ENCODE assay signal across 23 cellular contexts in genomic region chr17:82944990-82945389, GRCh38.
"Had no signal": no experiment of that assay in that cellular context is flagged by ENCODE, and none has a peak within 500 bp of the region (broad histone marks: within the 10 kb centered on the region; RNA-seq: fewer than 3 reads in every experiment).

No MANE protein-coding gene starts in this region.

- H3K27me3 ChIP-seq: colonic mucosa, gastrocnemius medialis, tibial artery had no signal

- H3K4me3 ChIP-seq: colonic mucosa, gastrocnemius medialis, lung, tibial artery had no signal

- H3K4me3 Mint-ChIP-seq: activated naive CD8-positive, alpha-beta T cell treated with anti-CD3 and anti-CD28 coated beads, Interleukin-2, amount 10 ng/mL, durations not matched to agents 7 days and 5 days; brain; central memory CD8-positive, alpha-beta T cell; mesothelial cell of epicardium; nephron progenitor cell; T-helper 1 cell treated with Interleukin-12 subunit alpha and Interleukin-12 subunit beta and Interleukin-4 antibody, amounts not matched to agents 30 μg/mL and 1 μg/mL, for 36 hours had no signal

- H3K9me3 ChIP-seq: colonic mucosa had no signal

- FAIRE-seq: kidney, urothelium cell line had no signal

- DNase-seq: activated CD4-positive, alpha-beta T cell treated with anti-CD3 and anti-CD28 coated beads, Interleukin-2, amount 50 U/mL, for 1 hour; activated CD8-positive, alpha-beta memory T cell treated with anti-CD3 and anti-CD28 coated beads, Interleukin-2, amount 50 U/mL, for 48 hours; activated gamma-delta T cell; activated T-cell treated with anti-CD3 and anti-CD28 coated beads, Interleukin-2, amount 50 U/mL, for 48 hours; anterior cingulate cortex; colonic mucosa; erythroblast; gastrocnemius medialis; kidney; nephron progenitor cell; occipital lobe; stimulated activated CD4-positive, alpha-beta T cell treated with anti-CD3 and anti-CD28 coated beads, Interleukin-2, amount 100 ng/mL, for 24 hours; stimulated activated naive CD4-positive, alpha-beta T cell treated with Interleukin-2 at 50 U/mL for 16 hours had no signal

- H3K27ac Mint-ChIP-seq: activated naive CD8-positive, alpha-beta T cell treated with anti-CD3 and anti-CD28 coated beads, Interleukin-2, amount 10 ng/mL, durations not matched to agents 7 days and 5 days; brain; mesothelial cell of epicardium; nephron progenitor cell; T-helper 1 cell treated with Interleukin-12 subunit alpha and Interleukin-12 subunit beta and Interleukin-4 antibody, amounts not matched to agents 30 μg/mL and 1 μg/mL, for 36 hours had no signal

- ATAC-seq: activated CD4-positive, CD25-positive, alpha-beta regulatory T cell treated with anti-CD3 and anti-CD28 coated beads, Interleukin-2, amount 50 U/mL, for 24 hours; gastrocnemius medialis; left lobe of liver had no signal

- H3K27ac ChIP-seq: colonic mucosa, gastrocnemius medialis, tibial artery had no signal

- H3K27me3 Mint-ChIP-seq: activated naive CD8-positive, alpha-beta T cell treated with anti-CD3 and anti-CD28 coated beads, Interleukin-2, amount 10 ng/mL, durations not matched to agents 7 days and 5 days; central memory CD8-positive, alpha-beta T cell had no signal

- H3K4me1 ChIP-seq: colonic mucosa, gastrocnemius medialis, tibial artery had no signal

- H3K4me1 Mint-ChIP-seq: activated naive CD8-positive, alpha-beta T cell treated with anti-CD3 and anti-CD28 coated beads, Interleukin-2, amount 10 ng/mL, durations not matched to agents 7 days and 5 days; brain; mesothelial cell of epicardium; nephron progenitor cell had no signal
